Comparison of ENCODE assay signal across 8 cellular contexts in the genomic region with DNA sequence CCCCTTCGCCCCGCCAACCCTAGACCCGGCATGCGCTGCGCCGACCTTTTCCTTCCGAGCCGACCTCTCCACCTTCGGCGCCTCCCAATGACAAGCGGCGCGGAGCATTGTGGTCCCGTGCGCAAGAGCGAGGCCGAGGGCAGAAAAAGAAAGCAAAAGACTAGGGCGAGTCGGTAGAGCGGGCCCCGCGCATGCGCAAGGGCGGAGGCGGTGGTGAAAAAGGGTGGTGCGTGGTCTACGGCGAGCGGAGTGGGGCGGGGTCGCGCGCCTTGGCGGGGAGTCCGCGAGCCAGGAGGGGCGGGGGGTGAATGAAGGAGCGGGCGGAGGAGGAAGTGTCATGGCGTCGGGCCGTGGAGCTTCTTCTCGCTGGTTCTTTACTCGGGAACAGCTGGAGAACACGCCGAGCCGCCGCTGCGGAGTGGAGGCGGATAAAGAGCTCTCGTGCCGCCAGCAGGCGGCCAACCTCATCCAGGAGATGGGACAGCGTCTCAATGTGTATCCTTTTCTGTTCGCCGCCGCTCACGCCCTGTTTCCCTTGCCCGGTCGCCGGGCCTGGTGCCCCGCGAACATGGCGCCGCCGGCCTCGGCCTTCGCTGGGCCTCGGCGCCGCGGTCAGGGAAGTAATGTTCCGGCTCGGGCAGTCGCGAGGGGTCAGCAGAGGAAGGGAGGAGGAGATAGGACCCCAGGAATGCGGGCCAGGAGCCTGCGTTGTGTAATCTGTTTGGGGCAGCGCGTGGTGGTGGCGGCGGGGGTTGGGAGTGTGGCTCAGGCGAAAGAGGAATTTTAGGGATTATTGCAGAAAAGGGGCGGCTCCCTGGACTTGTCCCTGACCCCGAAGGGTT. TPM values are rescaled to one million over a fixed set of nuclear protein-coding genes. Genes with fewer than 3 reads are reported as not detected.
DNase-seq lines count a peak whose midpoint lies in the region; ATAC-seq, FAIRE-seq and TF ChIP-seq lines count a peak whose summit lies in the region.

A gene (plus strand): TSS at position 305 of the 842 bp plus-strand sequence. CDS start 33 bp downstream, at position 338.

- peak within 1 kb of the TSS; percentile 98 for H3K27ac Mint-ChIP-seq in T-helper 2 cell treated with Interferon-gamma antibody and Interleukin-4, amounts not matched to agents 5 μg/mL and 100 μg/mL, for 36 hours

- peak within 1 kb of the TSS; percentile 83 to 88 for H3K4me3 ChIP-seq in ascending aorta
- peak within 1 kb of the TSS; percentile 82 to 97 for H3K4me3 ChIP-seq in right atrium auricular region
- peak within 1 kb of the TSS; percentile 96 for H3K4me3 ChIP-seq in psoas muscle

- H3K4me1 Mint-ChIP-seq in T-helper 2 cell treated with Interferon-gamma antibody and Interleukin-4, amounts not matched to agents 5 μg/mL and 100 μg/mL, for 36 hours (ENCODE audit: low read depth): peaks cover 17% of the 10 kb centered on the region

- peaks cover 8% of the 10 kb centered on the region for H3K9me3 Mint-ChIP-seq in T-helper 2 cell treated with Interferon-gamma antibody and Interleukin-4, amounts not matched to agents 5 μg/mL and 100 μg/mL, for 36 hours

- FAIRE-seq in urothelium cell line (lab: Jason Lieb, UNC): peak; percentile 92

- peak within 1 kb of the TSS; percentile 96 to 98 for H3K27ac ChIP-seq in ascending aorta
- H3K27ac ChIP-seq in right atrium auricular region: peak within 1 kb of the TSS; percentile 92 to 97
- H3K27ac ChIP-seq in psoas muscle: peak within 1 kb of the TSS; percentile 100

- H3K4me1 ChIP-seq in ascending aorta: peaks cover 5 to 25% of the 10 kb centered on the region in 2 donors
- H3K4me1 ChIP-seq in right atrium auricular region: peaks cover 0 to 46% of the 10 kb centered on the region in 2 donors
- peaks cover 38% of the 10 kb centered on the region for H3K4me1 ChIP-seq in psoas muscle

- no peak for TF ChIP-seq CTCF in ascending aorta (IDR thresholded peaks at IDR 0.05)
- TF ChIP-seq CTCF in right atrium auricular region (IDR thresholded peaks at IDR 0.05): no peak
- no peak for TF ChIP-seq CTCF in psoas muscle (IDR thresholded peaks at IDR 0.05)

- 0% methylated on average over 62 to 85 of the region's 85 CpGs for WGBS in psoas muscle, 3 donors

- intact Hi-C loops in ascending aorta (cut with DNase I) (loop anchor here (1.0 to 5.0 kb wide), 4 partner anchors 134 to 1066 kb away; a partner anchor contains a TSS), psoas muscle (cut with DNase I) (loop anchor here in 1 of 2 donors (1.0 kb wide), 1 partner anchor 134 kb away; a partner anchor contains a TSS)

- H3K4me3 Mint-ChIP-seq in T-helper 2 cell treated with Interferon-gamma antibody and Interleukin-4, amounts not matched to agents 5 μg/mL and 100 μg/mL, for 36 hours: peak within 1 kb of the TSS; percentile 97

- DNase-seq in NCI-H1930 (lab: John Stamatoyannopoulos, UW) (peak; percentile 98), ascending aorta (ENCODE audit: low spot score in 2 of 2) (peak; percentile 97 to 99), right atrium auricular region (ENCODE audit: low spot score) (peak; percentile 99), psoas muscle (peak; percentile 100), urothelium cell line (ENCODE audit: low spot score) (peak; percentile 100)
- DNase-seq in T-helper 2 cell treated with Interferon-gamma antibody and Interleukin-4, amounts not matched to agents 5 μg/mL and 100 μg/mL, for 36 hours (ENCODE audit: low spot score): peak; percentile 100

- H3K27me3 ChIP-seq in ascending aorta (no peaks in the 10 kb centered on the region), right atrium auricular region (no peaks in the 10 kb centered on the region), psoas muscle (ENCODE audit: insufficient read depth in 3 of 3, low read length in 2 of 3) (no peaks in the 10 kb centered on the region)

- H3K27me3 Mint-ChIP-seq in T-helper 2 cell treated with Interferon-gamma antibody and Interleukin-4, amounts not matched to agents 5 μg/mL and 100 μg/mL, for 36 hours (ENCODE audit: low read depth): peaks cover 13% of the 10 kb centered on the region

- H3K36me3 Mint-ChIP-seq in T-helper 2 cell treated with Interferon-gamma antibody and Interleukin-4, amounts not matched to agents 5 μg/mL and 100 μg/mL, for 36 hours (ENCODE audit: low read depth): peaks cover 32% of the 10 kb centered on the region

- H3K36me3 ChIP-seq in ascending aorta (no peaks in the 10 kb centered on the region), right atrium auricular region (no peaks in the 10 kb centered on the region), psoas muscle (ENCODE audit: insufficient read depth in 1 of 2, low read depth in 1 of 2) (no peaks in the 10 kb centered on the region)

- H3K9me3 ChIP-seq in ascending aorta: no peaks in the 10 kb centered on the region
- no peaks in the 10 kb centered on the region for H3K9me3 ChIP-seq in right atrium auricular region
- H3K9me3 ChIP-seq in psoas muscle: no peaks in the 10 kb centered on the region

- ATAC-seq in GM18502 (IDR thresholded peaks at IDR 0.05; ENCODE audit: poor library complexity, unreplicated experiment): peak; percentile 79
- ATAC-seq in HG02970 (IDR thresholded peaks at IDR 0.05; ENCODE audit: low FRiP score, unreplicated experiment): peak; percentile 84
- ATAC-seq in psoas muscle: peak; percentile 92 to 95 (median 93)

RNA-seq across cellular contexts. Expression of the gene that starts here (rescaled TPM):
- total RNA-seq in ascending aorta: 14.2 TPM
- 10 to 100 TPM; 12.0 to 12.5 TPM for total RNA-seq in right atrium auricular region
- total RNA-seq in psoas muscle: 10 to 100 TPM; 12.7 to 19.2 (median 15.2) TPM
- polyA plus RNA-seq in psoas muscle: 10 to 100 TPM in 1 of 3 donors, 1 to 10 TPM in 2; 6.6 to 17.0 (median 8.6) TPM

Comparison
In these comparisons a context has a peak if more than half of its experiments do, and no peak if none do; other contexts are left out.
1. Peak in every context shown above with its lines: DNase-seq, ATAC-seq, H3K4me3 ChIP-seq and H3K27ac ChIP-seq.